Comparison of ENCODE assay signal across 9 cellular contexts in the genomic region with DNA sequence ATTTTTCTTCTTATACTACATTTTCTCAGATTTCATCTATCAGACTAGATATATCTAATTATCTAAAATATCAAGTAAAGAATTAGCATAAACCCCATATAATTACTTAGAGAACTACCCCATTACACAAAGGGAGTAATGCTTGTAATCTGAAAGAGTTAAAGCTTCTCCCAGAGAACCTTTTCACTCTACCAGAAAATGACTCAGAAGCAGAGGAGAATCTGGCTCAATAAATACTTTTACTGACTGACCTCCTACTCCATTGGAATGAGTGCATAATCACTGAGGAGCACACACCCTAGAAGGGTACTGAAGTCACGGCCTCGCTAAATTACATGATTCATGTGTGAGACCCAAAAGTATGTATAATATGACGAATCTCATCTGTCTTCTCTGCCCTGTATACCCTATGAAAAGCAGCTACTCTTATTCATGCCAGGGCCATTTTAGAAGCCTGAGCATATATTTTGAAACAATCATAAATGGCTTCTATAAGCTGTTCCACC. TPM values are rescaled to one million over a fixed set of nuclear protein-coding genes. Genes with fewer than 3 reads are reported as not detected.
DNase-seq lines count a peak whose midpoint lies in the region; ATAC-seq and TF ChIP-seq lines count a peak whose summit lies in the region.
"Had no signal": no experiment of that assay in that cellular context is flagged by ENCODE, and none has a peak within 500 bp of the region (broad histone marks: within the 10 kb centered on the region; RNA-seq: fewer than 3 reads in every experiment).

No MANE protein-coding gene starts in this region.

- intact Hi-C loops in ascending aorta (cut with DNase I): loop anchor here (5.0 kb wide), 1 partner anchor 35 kb away; no protein-coding TSS in a partner anchor
- intact Hi-C loops in activated T-helper 2 cell treated with anti-CD3 and anti-CD28 coated beads, Interferon-gamma antibody, Interleukin-2, Interleukin-4, amounts not matched to agents 10 μg/mL and 5 μg/mL and 100 μg/mL, durations not matched to agents 14 hours and 24 hours and 36 hours (cut with micrococcal nuclease): no loop called here

- no peaks in the 10 kb centered on the region for H3K9me3 Mint-ChIP-seq in activated T-helper 2 cell treated with anti-CD3 and anti-CD28 coated beads, Interferon-gamma antibody, Interleukin-2, Interleukin-4, amounts not matched to agents 10 μg/mL and 5 μg/mL and 100 μg/mL, durations not matched to agents 14 hours and 24 hours and 36 hours

- H3K4me1 Mint-ChIP-seq in activated T-helper 2 cell treated with anti-CD3 and anti-CD28 coated beads, Interferon-gamma antibody, Interleukin-2, Interleukin-4, amounts not matched to agents 10 μg/mL and 5 μg/mL and 100 μg/mL, durations not matched to agents 14 hours and 24 hours and 36 hours (ENCODE audit: low read depth): no peaks in the 10 kb centered on the region

- 0 out of 2 replicates have a peak overlapping the region, but pooled peaks have one; percentile 30 for H3K27ac ChIP-seq in HEK293 (ENCODE audit: extremely low read depth, low read depth, low read length)
- H3K27ac ChIP-seq in ascending aorta: peak overlapping the region; percentile 49 to 63
- H3K27ac ChIP-seq in subcutaneous abdominal adipose tissue (ENCODE audit: low read depth, low read length): peak overlapping the region; percentile 80

- no peaks in the 10 kb centered on the region for H3K27me3 ChIP-seq in ascending aorta
- no peaks in the 10 kb centered on the region for H3K27me3 ChIP-seq in subcutaneous abdominal adipose tissue (ENCODE audit: control insufficient read depth in 5 of 5, insufficient read depth in 4 of 5, low read length in 5 of 5)

- H3K36me3 Mint-ChIP-seq in activated T-helper 2 cell treated with anti-CD3 and anti-CD28 coated beads, Interferon-gamma antibody, Interleukin-2, Interleukin-4, amounts not matched to agents 10 μg/mL and 5 μg/mL and 100 μg/mL, durations not matched to agents 14 hours and 24 hours and 36 hours (ENCODE audit: low read depth): no peaks in the 10 kb centered on the region

- H3K36me3 ChIP-seq in HEK293 (ENCODE audit: control insufficient read depth in 2 of 2, insufficient read depth in 1 of 2, low read length in 2 of 2) (no peaks in the 10 kb centered on the region), ascending aorta (no peaks in the 10 kb centered on the region), subcutaneous abdominal adipose tissue (ENCODE audit: control insufficient read depth in 5 of 5, insufficient read depth in 5 of 5, low read length in 5 of 5) (no peaks in the 10 kb centered on the region)

- DNase-seq in ascending aorta (ENCODE audit: low spot score in 2 of 2) (no peak), hepatic stellate cell (ENCODE audit: low spot score) (peak; percentile 83), activated T-cell treated with anti-CD3 and anti-CD28 coated beads for 4 hours (no peak)
- DNase-seq in activated T-helper 2 cell treated with anti-CD3 and anti-CD28 coated beads, Interferon-gamma antibody, Interleukin-2, Interleukin-4, amounts not matched to agents 10 μg/mL and 5 μg/mL and 100 μg/mL, durations not matched to agents 14 hours and 24 hours and 36 hours (ENCODE audit: low spot score): no peak
- DNase-seq: activated effector memory CD4-positive, alpha-beta T cell treated with anti-CD3 and anti-CD28 coated beads, Interleukin-2, amount 50 U/mL, for 16 hours had no signal

- H3K9me3 ChIP-seq in HEK293 (ENCODE audit: control insufficient read depth, insufficient read depth, low read depth, low read length) (no peaks in the 10 kb centered on the region), ascending aorta (no peaks in the 10 kb centered on the region), subcutaneous abdominal adipose tissue (ENCODE audit: control insufficient read depth in 5 of 5, low read length in 5 of 5) (no peaks in the 10 kb centered on the region)

- TF ChIP-seq CTCF in HEK293 (tag by site-specific recombination; IDR thresholded peaks at IDR 0.05) (no peak), ascending aorta (IDR thresholded peaks at IDR 0.05) (no peak)

- H3K4me3 ChIP-seq in HEK293 (ENCODE audit: low read depth, low read length): no peak overlapping the region
- no peak overlapping the region for H3K4me3 ChIP-seq in ascending aorta
- H3K4me3 ChIP-seq in subcutaneous abdominal adipose tissue (ENCODE audit: low read depth in 1 of 5, low read length in 5 of 5): peak overlapping the region in 1 of 5 donors; percentile 28

- POLR2A ChIA-PET in HEK293 (lab: Yijun Ruan, JAX): no interaction called here

- CTCF ChIA-PET in HEK293 (lab: Yijun Ruan, JAX): interaction anchor here (0.6 to 2.3 kb wide), 6 partner anchors 29 to 117 kb away, joined by 3 to 5 read pairs (median 4); a partner anchor contains a TSS

- peaks cover 12% of the 10 kb centered on the region for H3K4me1 ChIP-seq in HEK293 (ENCODE audit: control insufficient read depth, insufficient read depth, low read length)
- peaks cover 0 to 2% of the 10 kb centered on the region in 2 donors for H3K4me1 ChIP-seq in ascending aorta
- peaks cover 3 to 53% (median 42%) of the 10 kb centered on the region in 5 donors for H3K4me1 ChIP-seq in subcutaneous abdominal adipose tissue (ENCODE audit: control insufficient read depth in 5 of 5, insufficient read depth in 5 of 5, low read length in 5 of 5)

- no peak for ATAC-seq in HG03159 (IDR thresholded peaks at IDR 0.05; ENCODE audit: unreplicated experiment)
- ATAC-seq in GM18519 (IDR thresholded peaks at IDR 0.05; ENCODE audit: low FRiP score, unreplicated experiment): no peak

- no peak overlapping the region for H3K27ac Mint-ChIP-seq in activated T-helper 2 cell treated with anti-CD3 and anti-CD28 coated beads, Interferon-gamma antibody, Interleukin-2, Interleukin-4, amounts not matched to agents 10 μg/mL and 5 μg/mL and 100 μg/mL, durations not matched to agents 14 hours and 24 hours and 36 hours

- H3K4me3 Mint-ChIP-seq in activated T-helper 2 cell treated with anti-CD3 and anti-CD28 coated beads, Interferon-gamma antibody, Interleukin-2, Interleukin-4, amounts not matched to agents 10 μg/mL and 5 μg/mL and 100 μg/mL, durations not matched to agents 14 hours and 24 hours and 36 hours (ENCODE audit: low read depth): no peak overlapping the region

- H3K27me3 Mint-ChIP-seq in activated T-helper 2 cell treated with anti-CD3 and anti-CD28 coated beads, Interferon-gamma antibody, Interleukin-2, Interleukin-4, amounts not matched to agents 10 μg/mL and 5 μg/mL and 100 μg/mL, durations not matched to agents 14 hours and 24 hours and 36 hours (ENCODE audit: low read depth): peaks cover 8% of the 10 kb centered on the region

- peak overlapping the region in 3 of 5 donors; percentile 32 to 63 (median 49) for H3K9ac ChIP-seq in subcutaneous abdominal adipose tissue (ENCODE audit: low read length in 5 of 5)

TF ChIP-seq in HEK293, 187 proteins besides CTCF, POLR2A, EP300 and RAD21 (continues in another document):
- TF ChIP-seq ZNF335 (tag by site-specific recombination; conservative IDR thresholded peaks at IDR 0.05): 0 out of 2 replicates have a peak, but pooled peaks have one; percentile 15
- no peak for TF ChIP-seq ZNF791 (tag by site-specific recombination; IDR thresholded peaks at IDR 0.05)
- TF ChIP-seq ZNF830 (tag by site-specific recombination; IDR thresholded peaks at IDR 0.05; ENCODE audit: low read depth): no peak
- TF ChIP-seq, protein P1, sequence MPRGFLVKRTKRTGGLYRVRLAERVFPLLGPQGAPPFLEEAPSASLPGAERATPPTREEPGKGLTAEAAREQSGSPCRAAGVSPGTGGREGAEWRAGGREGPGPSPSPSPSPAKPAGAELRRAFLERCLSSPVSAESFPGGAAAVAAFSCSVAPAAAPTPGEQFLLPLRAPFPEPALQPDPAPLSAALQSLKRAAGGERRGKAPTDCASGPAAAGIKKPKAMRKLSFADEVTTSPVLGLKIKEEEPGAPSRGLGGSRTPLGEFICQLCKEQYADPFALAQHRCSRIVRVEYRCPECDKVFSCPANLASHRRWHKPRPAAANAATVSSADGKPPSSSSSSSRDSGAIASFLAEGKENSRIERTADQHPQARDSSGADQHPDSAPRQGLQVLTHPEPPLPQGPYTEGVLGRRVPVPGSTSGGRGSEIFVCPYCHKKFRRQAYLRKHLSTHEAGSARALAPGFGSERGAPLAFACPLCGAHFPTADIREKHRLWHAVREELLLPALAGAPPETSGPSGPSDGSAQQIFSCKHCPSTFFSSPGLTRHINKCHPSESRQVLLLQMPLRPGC (tag by site-specific recombination; IDR thresholded peaks at IDR 0.05): 0 out of 2 replicates have a peak, but pooled peaks have one; percentile 41
- TF ChIP-seq BCL11B (tag by site-specific recombination; IDR thresholded peaks at IDR 0.05; ENCODE audit: low read depth): no peak
- TF ChIP-seq ZNF660 (tag by site-specific recombination; IDR thresholded peaks at IDR 0.05): 0 out of 2 replicates have a peak, but pooled peaks have one; percentile 46
- TF ChIP-seq PRDM1 (tag by site-specific recombination; IDR thresholded peaks at IDR 0.05): peak; percentile 27; the same call in 1 of the 2 replicates
- TF ChIP-seq, protein P2, sequence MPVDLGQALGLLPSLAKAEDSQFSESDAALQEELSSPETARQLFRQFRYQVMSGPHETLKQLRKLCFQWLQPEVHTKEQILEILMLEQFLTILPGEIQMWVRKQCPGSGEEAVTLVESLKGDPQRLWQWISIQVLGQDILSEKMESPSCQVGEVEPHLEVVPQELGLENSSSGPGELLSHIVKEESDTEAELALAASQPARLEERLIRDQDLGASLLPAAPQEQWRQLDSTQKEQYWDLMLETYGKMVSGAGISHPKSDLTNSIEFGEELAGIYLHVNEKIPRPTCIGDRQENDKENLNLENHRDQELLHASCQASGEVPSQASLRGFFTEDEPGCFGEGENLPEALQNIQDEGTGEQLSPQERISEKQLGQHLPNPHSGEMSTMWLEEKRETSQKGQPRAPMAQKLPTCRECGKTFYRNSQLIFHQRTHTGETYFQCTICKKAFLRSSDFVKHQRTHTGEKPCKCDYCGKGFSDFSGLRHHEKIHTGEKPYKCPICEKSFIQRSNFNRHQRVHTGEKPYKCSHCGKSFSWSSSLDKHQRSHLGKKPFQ (tag by site-specific recombination; IDR thresholded peaks at IDR 0.05): no peak
- peak; percentile 69 for TF ChIP-seq SP7 (tag by site-specific recombination; IDR thresholded peaks at IDR 0.05)

RNA-seq across cellular contexts. Expression of a gene that starts 32.8 kb away (rescaled TPM):
- total RNA-seq in ascending aorta: 15.9 TPM
- total RNA-seq in activated T-helper 2 cell treated with anti-CD3 and anti-CD28 coated beads, Interferon-gamma antibody, Interleukin-2, Interleukin-4, amounts not matched to agents 10 μg/mL and 5 μg/mL and 100 μg/mL, durations not matched to agents 14 hours and 24 hours and 36 hours: 1.0 and 1.2 TPM in 2 replicates

Comparison
In these comparisons a context has a peak if more than half of its experiments do, and no peak if none do; other contexts are left out.
1. H3K27ac ChIP-seq: peak in every context shown above with its lines; median percentile 80 in subcutaneous abdominal adipose tissue; 56 in ascending aorta; 30 in HEK293.